In genomic region chr3:40875581-40875980, GRCh38 we compare ENCODE assay signal across 19 cellular contexts.
"Had no signal": no experiment of that assay in that cellular context is flagged by ENCODE, and none has a peak within 500 bp of the region (broad histone marks: within the 10 kb centered on the region; RNA-seq: fewer than 3 reads in every experiment).

No MANE protein-coding gene starts in this region.

- H3K4me1 ChIP-seq: colonic mucosa had no signal

- H3K36me3 ChIP-seq: colonic mucosa, esophagus squamous epithelium, left lung, pancreas, sigmoid colon, spleen, upper lobe of right lung had no signal

- H3K4me1 Mint-ChIP-seq: activated CD8-positive, alpha-beta memory T cell treated with anti-CD3 and anti-CD28 coated beads, Interleukin-2, amount 10 ng/mL, durations not matched to agents 7 days and 5 days; stimulated activated naive CD8-positive, alpha-beta T cell treated with anti-CD3 and anti-CD28 coated beads, Interleukin-15, amount 100 ng/mL, for 72 hours had no signal

- H3K27me3 ChIP-seq: colonic mucosa, esophagus squamous epithelium, hepatocyte, left lung, pancreas, sigmoid colon, spleen, upper lobe of right lung had no signal

- H3K27me3 Mint-ChIP-seq: activated CD4-positive, alpha-beta memory T cell treated with anti-CD3 and anti-CD28 coated beads for 36 hours had no signal

- H3K4me3 ChIP-seq: colonic mucosa, esophagus squamous epithelium, hepatocyte, left lung, pancreas, sigmoid colon, spleen, upper lobe of right lung had no signal

- H3K79me2 ChIP-seq: hepatocyte had no signal

- DNase-seq: activated CD4-positive, alpha-beta memory T cell treated with anti-CD3 and anti-CD28 coated beads for 36 hours; activated CD4-positive, alpha-beta T cell treated with anti-CD3 and anti-CD28 coated beads for 1 hour; activated CD8-positive, alpha-beta memory T cell treated with anti-CD3 and anti-CD28 coated beads, Interleukin-2, amount 10 ng/mL, durations not matched to agents 7 days and 5 days; activated naive CD4-positive, alpha-beta T cell treated with anti-CD3 and anti-CD28 coated beads for 36 hours; activated T-cell treated with anti-CD3 and anti-CD28 coated beads, Interleukin-2, amount 50 U/mL, for 1 hour; colonic mucosa; esophagus squamous epithelium; left lung; mammary epithelial cell; pancreas; sigmoid colon; spleen; stimulated activated CD4-positive, alpha-beta T cell treated with anti-CD3 and anti-CD28 coated beads, Interleukin-1b, Interleukin-23, amount 100 ng/mL, for 48 hours; stimulated activated naive CD8-positive, alpha-beta T cell treated with anti-CD3 and anti-CD28 coated beads, Interleukin-15, amount 100 ng/mL, for 72 hours; T-helper 9 cell; upper lobe of right lung had no signal

- H3K36me3 Mint-ChIP-seq: activated CD4-positive, alpha-beta memory T cell treated with anti-CD3 and anti-CD28 coated beads for 36 hours; activated CD8-positive, alpha-beta memory T cell treated with anti-CD3 and anti-CD28 coated beads, Interleukin-2, amount 10 ng/mL, durations not matched to agents 7 days and 5 days had no signal

- H3K9me3 Mint-ChIP-seq: activated CD4-positive, alpha-beta memory T cell treated with anti-CD3 and anti-CD28 coated beads for 36 hours; activated naive CD4-positive, alpha-beta T cell treated with anti-CD3 and anti-CD28 coated beads for 36 hours; activated T-helper 2 cell treated with anti-CD3 and anti-CD28 coated beads, Interferon-gamma antibody, Interleukin-2, Interleukin-4, amounts not matched to agents 10 μg/mL and 5 μg/mL and 100 μg/mL, durations not matched to agents 14 hours and 24 hours and 36 hours had no signal

- ATAC-seq: activated CD8-positive, alpha-beta memory T cell treated with anti-CD3 and anti-CD28 coated beads, Interleukin-2, amount 10 ng/mL, durations not matched to agents 7 days and 5 days; pancreas; stimulated activated naive CD8-positive, alpha-beta T cell treated with anti-CD3 and anti-CD28 coated beads, Interleukin-15, amount 100 ng/mL, for 72 hours; upper lobe of right lung had no signal

- H2AFZ ChIP-seq: hepatocyte had no signal

- H3K4me3 Mint-ChIP-seq: activated CD4-positive, alpha-beta memory T cell treated with anti-CD3 and anti-CD28 coated beads for 36 hours; activated CD8-positive, alpha-beta memory T cell treated with anti-CD3 and anti-CD28 coated beads, Interleukin-2, amount 10 ng/mL, durations not matched to agents 7 days and 5 days; activated naive CD4-positive, alpha-beta T cell treated with anti-CD3 and anti-CD28 coated beads for 36 hours; stimulated activated naive CD8-positive, alpha-beta T cell treated with anti-CD3 and anti-CD28 coated beads, Interleukin-15, amount 100 ng/mL, for 72 hours had no signal

- H3K9me3 ChIP-seq: colonic mucosa, esophagus squamous epithelium, left lung, pancreas, sigmoid colon, spleen, upper lobe of right lung had no signal

- H3K27ac ChIP-seq: colonic mucosa, hepatocyte, left lung, pancreas, sigmoid colon, spleen had no signal

- H3K27ac Mint-ChIP-seq: activated CD4-positive, alpha-beta memory T cell treated with anti-CD3 and anti-CD28 coated beads for 36 hours; activated CD8-positive, alpha-beta memory T cell treated with anti-CD3 and anti-CD28 coated beads, Interleukin-2, amount 10 ng/mL, durations not matched to agents 7 days and 5 days; activated naive CD4-positive, alpha-beta T cell treated with anti-CD3 and anti-CD28 coated beads for 36 hours; activated T-helper 2 cell treated with anti-CD3 and anti-CD28 coated beads, Interferon-gamma antibody, Interleukin-2, Interleukin-4, amounts not matched to agents 10 μg/mL and 5 μg/mL and 100 μg/mL, durations not matched to agents 14 hours and 24 hours and 36 hours had no signal

- FAIRE-seq: keratinocyte, pancreas had no signal

- H3K4me2 ChIP-seq: hepatocyte had no signal
